21 cellular contexts compared by ENCODE assay signal in genomic region chr1:195754297-195754696, GRCh38.
A peak's percentile ranks its signal among the peaks of the same experiment; 100 is the strongest.
DNase-seq lines count a peak whose midpoint lies in the region; FAIRE-seq and TF ChIP-seq lines count a peak whose summit lies in the region.
"Had no signal": no experiment of that assay in that cellular context is flagged by ENCODE, and none has a peak within 500 bp of the region (broad histone marks: within the 10 kb centered on the region; RNA-seq: fewer than 3 reads in every experiment).

No MANE protein-coding gene starts in this region.

- H3K27me3 Mint-ChIP-seq in mesothelial cell of epicardium (ENCODE audit: low read depth): no peaks in the 10 kb centered on the region
- H3K27me3 Mint-ChIP-seq: B cell; CD4-positive, alpha-beta T cell; CD8-positive, alpha-beta memory T cell had no signal

- H3K27ac ChIP-seq in SK-N-SH (ENCODE audit: low read depth in 2 of 2, low read length in 1 of 2): no peak overlapping the region; a peak in 1 of 4 replicates
- H3K27ac ChIP-seq: 22Rv1; BLaER1 treated with 17β-estradiol and CSF1 and Interleukin-3, amounts not matched to agents 10 nM and 100 nM had no signal

- H3K9ac ChIP-seq in SK-N-SH: no peak overlapping the region
- H3K9ac ChIP-seq: BLaER1 treated with 17β-estradiol and CSF1 and Interleukin-3, amounts not matched to agents 10 nM and 100 nM had no signal

- TF ChIP-seq CTCF in D721Med (IDR thresholded peaks at IDR 0.05; ENCODE audit: insufficient read depth, missing control alignments): no peak
- TF ChIP-seq CTCF in SK-N-SH (IDR thresholded peaks at IDR 0.05): no peak
- no peak for TF ChIP-seq CTCF in fibroblast of villous mesenchyme (IDR thresholded peaks at IDR 0.05; ENCODE audit: insufficient read depth, low read depth, low read length)
- TF ChIP-seq CTCF in mesothelial cell of epicardium (IDR thresholded peaks at IDR 0.05; ENCODE audit: unreplicated experiment): no peak
- TF ChIP-seq CTCF in BE2C (IDR thresholded peaks at IDR 0.05; ENCODE audit: low read depth, low read length): no peak

- no peaks in the 10 kb centered on the region for H3K9me2 ChIP-seq in SK-N-SH

- peak overlapping the region; percentile 26 for H3K27ac Mint-ChIP-seq in mesothelial cell of epicardium
- H3K27ac Mint-ChIP-seq: B cell; CD14-positive monocyte; CD4-positive, alpha-beta T cell; CD8-positive, alpha-beta memory T cell had no signal

- no peaks in the 10 kb centered on the region for H3K79me2 ChIP-seq in SK-N-SH (ENCODE audit: insufficient read depth)

- no peaks in the 10 kb centered on the region for H3F3A ChIP-seq in SK-N-SH (replicated peaks; ENCODE audit: insufficient read depth)

- peaks cover 2% of the 10 kb centered on the region for H3K36me3 Mint-ChIP-seq in mesothelial cell of epicardium
- H3K36me3 Mint-ChIP-seq: CD14-positive monocyte; CD8-positive, alpha-beta memory T cell had no signal

- peak; percentile 81 for FAIRE-seq in D721Med (lab: Jason Lieb, UNC)
- no peak for FAIRE-seq in urothelium cell line (lab: Jason Lieb, UNC)
- FAIRE-seq: G401.6, GM12892 had no signal

- H3K36me3 ChIP-seq in SK-N-SH (replicated peaks in 1 of 2; ENCODE audit: control insufficient read depth in 1 of 2, insufficient read depth in 2 of 2, low read length in 1 of 2) (no peaks in the 10 kb centered on the region), BE2C (no peaks in the 10 kb centered on the region)
- H3K36me3 ChIP-seq: BLaER1 treated with 17β-estradiol and CSF1 and Interleukin-3, amounts not matched to agents 10 nM and 100 nM had no signal

- CTCF ChIA-PET in SK-N-SH (lab: Yijun Ruan, JAX): no interaction called here

- H3K4me3 ChIP-seq in SK-N-SH (ENCODE audit: low read depth in 2 of 2, low read length in 1 of 2) (no peak overlapping the region), fibroblast of villous mesenchyme (ENCODE audit: low read depth, low read length) (no peak overlapping the region), BE2C (ENCODE audit: low read depth, low read length) (no peak overlapping the region)
- H3K4me3 ChIP-seq: BLaER1 treated with 17β-estradiol and CSF1 and Interleukin-3, amounts not matched to agents 10 nM and 100 nM had no signal

- no peak for TF ChIP-seq RAD21 in SK-N-SH (IDR thresholded peaks at IDR 0.05; ENCODE audit: low read length)

- H3K9me3 ChIP-seq in SK-N-SH (no peaks in the 10 kb centered on the region), BE2C (no peaks in the 10 kb centered on the region)
- H3K9me3 ChIP-seq: BLaER1 treated with 17β-estradiol and CSF1 and Interleukin-3, amounts not matched to agents 10 nM and 100 nM had no signal

- H4K20me1 ChIP-seq in SK-N-SH (ENCODE audit: insufficient read depth): no peaks in the 10 kb centered on the region
- H4K20me1 ChIP-seq: BLaER1 treated with 17β-estradiol and CSF1 and Interleukin-3, amounts not matched to agents 10 nM and 100 nM had no signal

- no peak for DNase-seq in D721Med (ENCODE audit: insufficient read length, low spot score)
- DNase-seq in SK-N-SH: peak; percentile 39
- peak; percentile 18 for DNase-seq in fibroblast of villous mesenchyme (ENCODE audit: low read depth)
- DNase-seq in mesothelial cell of epicardium (ENCODE audit: low spot score in 2 of 2, unreplicated experiment in 2 of 2): no peak
- DNase-seq in D341Med (ENCODE audit: low spot score): no peak
- DNase-seq in BE2C: no peak
- DNase-seq in urothelium cell line (ENCODE audit: low spot score): no peak
- no peak for DNase-seq in RPMI8226
- DNase-seq: CD4-positive, alpha-beta T cell; CD8-positive, alpha-beta memory T cell; DMS153; DND-41; GOT3; H7; HCEC 1CT had no signal

- no peaks in the 10 kb centered on the region; a peak in 1 of 4 replicates for H3K4me1 ChIP-seq in SK-N-SH (ENCODE audit: control insufficient read depth in 1 of 2, insufficient read depth in 2 of 2, low read depth in 1 of 2, low read length in 1 of 2)
- H3K4me1 ChIP-seq in BE2C: peaks cover 13% of the 10 kb centered on the region
- H3K4me1 ChIP-seq: BLaER1 treated with 17β-estradiol and CSF1 and Interleukin-3, amounts not matched to agents 10 nM and 100 nM had no signal

- POLR2A ChIA-PET in SK-N-SH (lab: Yijun Ruan, JAX): no interaction called here

- no peak overlapping the region for H3K4me3 Mint-ChIP-seq in mesothelial cell of epicardium
- H3K4me3 Mint-ChIP-seq: B cell; CD14-positive monocyte; CD4-positive, alpha-beta T cell; CD8-positive, alpha-beta memory T cell had no signal

- no peak overlapping the region for H3K4me2 ChIP-seq in SK-N-SH
- H3K4me2 ChIP-seq: BLaER1 treated with 17β-estradiol and CSF1 and Interleukin-3, amounts not matched to agents 10 nM and 100 nM had no signal

- H3K27me3 ChIP-seq in SK-N-SH (ENCODE audit: insufficient read depth) (no peaks in the 10 kb centered on the region), BE2C (no peaks in the 10 kb centered on the region)
- H3K27me3 ChIP-seq: BLaER1 treated with 17β-estradiol and CSF1 and Interleukin-3, amounts not matched to agents 10 nM and 100 nM had no signal

- H3K4me1 Mint-ChIP-seq in mesothelial cell of epicardium: peaks cover 8% of the 10 kb centered on the region
- H3K4me1 Mint-ChIP-seq: B cell; CD14-positive monocyte; CD8-positive, alpha-beta memory T cell had no signal

- no peak for TF ChIP-seq EP300 in SK-N-SH (IDR thresholded peaks at IDR 0.05; ENCODE audit: borderline replicate concordance in 1 of 2, low read depth in 1 of 2, low read length in 1 of 2)

- peaks cover 4% of the 10 kb centered on the region for H3K9me3 Mint-ChIP-seq in mesothelial cell of epicardium
- H3K9me3 Mint-ChIP-seq: CD4-positive, alpha-beta T cell had no signal

- WGBS in SK-N-SH (ENCODE audit: low lambda C conversion rate): 46% methylated on average over 4 of the region's 4 CpGs

- H2AFZ ChIP-seq in SK-N-SH (ENCODE audit: low read depth): no peak overlapping the region

TF ChIP-seq in SK-N-SH, 30 proteins besides CTCF, POLR2A, EP300 and RAD21:
- TF ChIP-seq YY1 (IDR thresholded peaks at IDR 0.05; ENCODE audit: low read depth): no peak
- TF ChIP-seq MXI1 (IDR thresholded peaks at IDR 0.05; ENCODE audit: low read depth, low read length): no peak
- 0 out of 2 replicates have a peak, but pooled peaks have one; percentile 29 for TF ChIP-seq RCOR1 (IDR thresholded peaks at IDR 0.05; ENCODE audit: low read length)

Comparison
In these comparisons a context has a peak if more than half of its experiments do, and no peak if none do; other contexts are left out.
1. DNase-seq: peak in SK-N-SH (single experiment) and fibroblast of villous mesenchyme (single experiment); none in D721Med (single experiment), mesothelial cell of epicardium (0 of 2), D341Med (single experiment), BE2C (single experiment), urothelium cell line (single experiment) and RPMI8226 (single experiment).